7 cellular contexts compared by ENCODE assay signal in the genomic region with DNA sequence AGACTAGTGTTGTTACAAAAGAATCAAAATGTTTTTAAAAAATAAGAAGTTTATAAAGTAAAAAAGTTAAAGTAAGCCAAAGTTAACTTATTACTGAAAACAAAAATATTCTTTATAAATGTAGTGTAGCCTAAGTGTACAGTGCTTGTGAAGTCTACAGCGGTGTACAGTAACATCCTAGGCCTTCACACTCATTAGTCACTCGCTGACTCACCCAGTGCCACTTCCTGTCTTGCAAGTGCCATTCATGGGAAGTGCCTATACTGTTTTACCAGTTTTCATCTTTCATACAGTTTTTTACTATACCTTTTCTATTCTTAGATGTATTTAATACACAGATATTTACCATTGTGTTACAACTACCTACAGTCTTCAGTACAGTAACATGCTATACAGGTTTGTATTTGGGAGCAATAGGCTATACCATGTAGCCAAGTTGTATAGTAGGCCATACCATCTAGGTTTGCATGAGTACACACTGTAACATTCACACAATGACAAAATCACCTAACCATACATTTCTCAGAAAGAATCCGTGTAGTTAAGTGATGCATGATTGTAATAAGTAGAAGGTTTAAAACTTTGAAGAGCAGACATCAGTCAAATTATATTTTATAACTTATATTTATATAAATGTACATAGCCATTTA. TPM values are rescaled to one million over a fixed set of nuclear protein-coding genes. Genes with fewer than 3 reads are reported as not detected.
DNase-seq lines count a peak whose midpoint lies in the region; ATAC-seq, FAIRE-seq and TF ChIP-seq lines count a peak whose summit lies in the region.

No MANE protein-coding gene starts in this region.

- no peak overlapping the region for H3K23ac ChIP-seq in trophoblast cell (ENCODE audit: low read length)

- H4K12ac ChIP-seq in trophoblast cell (ENCODE audit: low read depth, low read length), result no peak overlapping the region

- no peak overlapping the region for H3K4ac ChIP-seq in trophoblast cell (ENCODE audit: low read depth, low read length)

- H3K14ac ChIP-seq in trophoblast cell (ENCODE audit: low read length), result no peak overlapping the region

- DNase-seq in MV-4-11 (lab: John Stamatoyannopoulos, UW), result peak; percentile 86
- DNase-seq in activated naive CD4-positive, alpha-beta T cell treated with Interleukin-2 at 50 U/mL for 16 hours, result peak; percentile 50
- peak; percentile 50 to 69 for DNase-seq in trophoblast cell
- no peak for DNase-seq in coronary artery (ENCODE audit: low spot score)
- DNase-seq in middle frontal gyrus (ENCODE audit: extremely low spot score, low spot score), result no peak
- DNase-seq in GM19239 (ENCODE audit: insufficient read length, low spot score), result no peak

- H4K8ac ChIP-seq in trophoblast cell (ENCODE audit: low read depth, low read length), result no peak overlapping the region

- no peak overlapping the region for H3K4me2 ChIP-seq in trophoblast cell (ENCODE audit: low read length)

- H4K91ac ChIP-seq in trophoblast cell (ENCODE audit: low read depth, low read length), result no peak overlapping the region

- no peak overlapping the region for H3K9ac ChIP-seq in trophoblast cell (ENCODE audit: low read length)

- H3K79me2 ChIP-seq in trophoblast cell (ENCODE audit: control insufficient read depth, insufficient read depth, low read length, poor library complexity), result no peaks in the 10 kb centered on the region

- no peaks in the 10 kb centered on the region for H3K27me3 ChIP-seq in trophoblast cell (ENCODE audit: insufficient read depth, low read length)

- no peak overlapping the region for H2AK5ac ChIP-seq in trophoblast cell (ENCODE audit: low read length)

- no peak overlapping the region for H2AFZ ChIP-seq in trophoblast cell (ENCODE audit: insufficient read depth, low read length, poor library complexity)

- no peak overlapping the region for H3K27ac ChIP-seq in trophoblast cell (ENCODE audit: low read depth, low read length)
- H3K27ac ChIP-seq in coronary artery, result no peak overlapping the region

- H3K9me3 ChIP-seq in trophoblast cell (ENCODE audit: insufficient read depth, low read depth, low read length), result no peaks in the 10 kb centered on the region

- no peaks in the 10 kb centered on the region for H3K79me1 ChIP-seq in trophoblast cell (ENCODE audit: low read length)

- H3K4me1 ChIP-seq in trophoblast cell (ENCODE audit: control insufficient read depth in 1 of 2, insufficient read depth in 2 of 2, low read length in 2 of 2), result no peaks in the 10 kb centered on the region

- FAIRE-seq in GM19239 (lab: Jason Lieb, UNC), result no peak

- H3K18ac ChIP-seq in trophoblast cell (ENCODE audit: low read length), result no peak overlapping the region

- no CpG with 5 or more reads among the region's 3 CpGs for WGBS in trophoblast cell (ENCODE audit: extremely low coverage, insufficient coverage, insufficient read length)

- H2BK12ac ChIP-seq in trophoblast cell (ENCODE audit: low read length), result no peak overlapping the region

- TF ChIP-seq CTCF in coronary artery (IDR thresholded peaks at IDR 0.05), result no peak

- H3K4me3 ChIP-seq in trophoblast cell (ENCODE audit: low read depth, low read length) (no peak overlapping the region), coronary artery (no peak overlapping the region)

- H2BK120ac ChIP-seq in trophoblast cell (ENCODE audit: insufficient read depth, low read length, poor library complexity), result no peak overlapping the region

- no peak overlapping the region for H2BK5ac ChIP-seq in trophoblast cell (ENCODE audit: low read depth, low read length, poor library complexity)

- peak; percentile 52 for ATAC-seq in GM19467 (IDR thresholded peaks at IDR 0.05; ENCODE audit: unreplicated experiment)

- H3K36me3 ChIP-seq in trophoblast cell (ENCODE audit: control insufficient read depth in 1 of 2, insufficient read depth in 2 of 2, low read length in 2 of 2), result no peaks in the 10 kb centered on the region

RNA-seq across cellular contexts. Expression of a gene that starts 13.4 kb away (rescaled TPM):
- 4.0 and 4.6 TPM in 2 replicates for polyA plus RNA-seq in trophoblast cell (2013)

Comparison
In these comparisons a context has a peak if more than half of its experiments do, and no peak if none do; other contexts are left out.
1. DNase-seq: peak in MV-4-11 (single experiment), activated naive CD4-positive, alpha-beta T cell treated with Interleukin-2 at 50 U/mL for 16 hours (single experiment) and trophoblast cell (2 of 2); none in coronary artery (single experiment), middle frontal gyrus (single experiment) and GM19239 (single experiment).